ENCODE assay signal across 8 cellular contexts in the genomic region with DNA sequence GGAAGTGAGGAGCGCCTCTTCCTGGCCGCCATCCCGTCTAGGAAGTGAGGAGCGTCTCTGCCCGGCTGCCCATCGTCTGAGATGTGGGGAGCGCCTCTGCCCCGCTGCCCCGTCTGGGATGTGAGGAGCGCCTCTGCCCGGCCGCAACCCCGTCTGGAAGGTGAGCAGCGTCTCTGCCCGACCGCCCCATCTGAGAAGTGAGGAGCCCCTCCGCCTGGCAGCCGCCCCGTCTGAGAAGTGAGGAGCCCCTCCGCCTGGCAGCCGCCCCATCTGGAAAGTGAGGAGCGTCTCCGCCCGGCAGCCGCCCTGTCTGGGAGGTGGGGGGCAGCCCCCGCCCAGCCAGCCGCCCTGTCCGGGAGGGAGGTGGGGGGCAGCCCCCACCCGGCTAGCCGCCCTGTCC. TPM values are rescaled to one million over a fixed set of nuclear protein-coding genes. Genes with fewer than 3 reads are reported as not detected.
"Had no signal": no experiment of that assay in that cellular context is flagged by ENCODE, and none has a peak within 500 bp of the region (broad histone marks: within the 10 kb centered on the region; RNA-seq: fewer than 3 reads in every experiment).

No MANE protein-coding gene starts in this region.

RNA-seq across cellular contexts. Expression of a gene that starts 14.4 kb away (rescaled TPM):
- total RNA-seq: stomach, suprapubic skin, temporal lobe, thoracic aorta, thyroid gland, transverse colon, upper lobe of right lung, vagina had no signal
- polyA plus RNA-seq: stomach had no signal

RNA-seq across cellular contexts. Expression of a gene that starts 27.0 kb away (rescaled TPM):
- total RNA-seq: suprapubic skin, vagina had no signal
